27 cellular contexts compared by ENCODE assay signal in the genomic region with DNA sequence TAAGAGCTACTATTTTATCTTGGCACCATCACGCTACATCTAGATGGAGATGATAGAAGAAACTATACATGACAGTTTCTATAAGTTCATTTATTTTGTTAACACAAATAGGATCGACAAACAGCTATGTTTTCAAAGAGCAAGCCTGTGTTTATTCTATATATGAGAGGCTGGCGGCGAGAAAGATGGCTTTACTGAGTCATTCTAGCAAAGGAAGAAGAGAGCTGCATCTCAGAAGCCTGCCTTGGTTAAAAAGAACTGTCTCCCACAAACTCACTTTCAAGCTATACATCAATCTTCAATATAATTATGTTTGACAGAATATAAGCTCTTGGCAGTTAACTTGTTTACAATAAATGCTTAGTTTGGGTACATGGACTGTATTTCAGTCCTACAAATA.
"Had no signal": no experiment of that assay in that cellular context is flagged by ENCODE, and none has a peak within 500 bp of the region (broad histone marks: within the 10 kb centered on the region; RNA-seq: fewer than 3 reads in every experiment).

No MANE protein-coding gene starts in this region.

- H3K4me2 ChIP-seq: hepatocyte, smooth muscle cell had no signal

- H3K4me1 ChIP-seq: foreskin keratinocyte, gastroesophageal sphincter, heart left ventricle, parathyroid adenoma, stomach, thyroid gland had no signal

- H3K27me3 ChIP-seq: foreskin keratinocyte, right lobe of liver, thyroid gland had no signal

- H3K4me3 ChIP-seq: gastroesophageal sphincter, heart left ventricle, hepatocyte, lung, right lobe of liver, smooth muscle cell, stomach, thyroid gland had no signal

- H2AFZ ChIP-seq: hepatocyte, parathyroid adenoma had no signal

- H3K4me3 Mint-ChIP-seq: endodermal cell, memory B cell, natural killer cell, type B pancreatic cell had no signal

- H3K27ac Mint-ChIP-seq: endodermal cell, memory B cell, natural killer cell, progenitor cell of endocrine pancreas, type B pancreatic cell had no signal

- H3K27ac ChIP-seq: epithelial cell of prostate, foreskin keratinocyte, gastroesophageal sphincter, heart left ventricle, hepatocyte, parathyroid adenoma, right lobe of liver, stomach, thyroid gland had no signal

- H3K9me3 Mint-ChIP-seq: endodermal cell, memory B cell, natural killer cell, type B pancreatic cell had no signal

- H3K9me3 ChIP-seq: gastroesophageal sphincter, heart left ventricle, right lobe of liver, stomach, thyroid gland had no signal

- H3K36me3 Mint-ChIP-seq: memory B cell, natural killer cell had no signal

- H3K9ac ChIP-seq: parathyroid adenoma had no signal

- H3K36me3 ChIP-seq: gastroesophageal sphincter, heart left ventricle, right lobe of liver, stomach, thyroid gland had no signal

- H3K4me1 Mint-ChIP-seq: memory B cell, natural killer cell had no signal

- DNase-seq: dorsolateral prefrontal cortex; effector CD4-positive, alpha-beta T cell; endodermal cell; foreskin keratinocyte; heart left ventricle; kidney; natural killer cell; occipital lobe; right lobe of liver; stimulated activated CD4-positive, alpha-beta T cell treated with anti-CD3 and anti-CD28 coated beads, Interleukin-12 subunit alpha, Interleukin-12 subunit beta, amount 100 ng/mL, for 4 hours; stimulated activated CD4-positive, alpha-beta T cell treated with anti-CD3 and anti-CD28 coated beads, Interleukin-1b, Interleukin-23, amount 100 ng/mL, for 48 hours; stimulated activated CD4-positive, alpha-beta T cell treated with anti-CD3 and anti-CD28 coated beads, Interleukin-4, amount 100 ng/mL, for 1 hour; stimulated activated CD8-positive, alpha-beta memory T cell treated with anti-CD3 and anti-CD28 coated beads, Interleukin-4, amount 100 ng/mL, for 48 hours; stimulated activated naive CD4-positive, alpha-beta T cell; stomach; thyroid gland had no signal

- ATAC-seq: esophagus mucosa, foreskin keratinocyte, gastroesophageal sphincter, heart left ventricle, left lobe of liver, natural killer cell, right lobe of liver had no signal
